ENCODE assay signal across 1 cellular context in the genomic region with DNA sequence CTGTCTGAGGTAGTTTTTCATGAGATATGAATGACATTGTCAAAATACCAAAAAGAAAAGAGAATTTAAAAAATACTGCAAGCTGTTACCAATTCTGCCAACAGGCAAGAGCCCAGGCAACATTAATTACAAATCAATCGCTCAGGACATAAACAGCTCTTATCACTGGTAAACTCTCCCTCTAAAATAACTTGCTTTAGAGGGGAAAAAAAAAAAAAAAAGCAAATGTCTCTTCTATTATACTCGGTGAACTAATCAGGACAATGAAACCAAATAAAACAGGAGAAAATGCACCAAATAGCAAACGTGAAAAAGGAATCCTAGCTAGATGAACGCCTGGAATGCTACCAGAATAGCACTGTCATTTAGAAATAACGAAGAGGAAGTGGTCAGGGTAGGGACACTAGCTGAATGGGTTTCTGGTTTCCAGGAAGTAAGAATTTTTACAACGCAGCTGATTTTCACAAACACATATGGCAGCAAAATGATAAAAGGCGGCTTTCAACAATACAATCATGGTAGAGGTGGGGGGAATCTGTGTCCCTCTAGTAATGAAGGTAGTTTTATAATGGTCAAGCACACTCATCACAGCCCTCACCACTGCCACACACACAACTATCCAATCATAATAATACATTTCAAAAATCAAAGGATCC.
TF ChIP-seq lines count a peak whose summit lies in the region.

No MANE protein-coding gene starts in this region.

TF ChIP-seq in K562, 482 proteins besides CTCF, POLR2A, EP300 and RAD21 (continued from another document and continues in another):
- no peak for TF ChIP-seq SNAPC5 (CRISPR knock-in tag; IDR thresholded peaks at IDR 0.05)
- no peak for TF ChIP-seq MAX (CRISPR knock-in tag; IDR thresholded peaks at IDR 0.05)
- TF ChIP-seq TEAD1 (CRISPR knock-in tag; IDR thresholded peaks at IDR 0.05) = peak; percentile 59 to 93; a peak in 3 of 4 replicates
- TF ChIP-seq RNF2 (IDR thresholded peaks at IDR 0.05) = peak; percentile 42; the same call in 1 of the 2 replicates
- TF ChIP-seq ZBTB7A (IDR thresholded peaks at IDR 0.05; ENCODE audit: borderline replicate concordance, control insufficient read depth, low read depth, low read length) = no peak
- TF ChIP-seq MLLT1 (IDR thresholded peaks at IDR 0.05) = peak; percentile 39 to 58; a peak in 3 of 4 replicates
- no peak; the same call in 1 of the 2 replicates for TF ChIP-seq HDAC2 (IDR thresholded peaks at IDR 0.05)
- no peak for TF ChIP-seq USF1 (CRISPR knock-in tag; IDR thresholded peaks at IDR 0.05)
- TF ChIP-seq SUPT5H (IDR thresholded peaks at IDR 0.05) = peak; percentile 57; the same call in 1 of the 2 replicates
- peak; percentile 66; the same call in 1 of the 2 replicates for TF ChIP-seq SOX6 (IDR thresholded peaks at IDR 0.05)
- no peak for TF ChIP-seq HES1 (IDR thresholded peaks at IDR 0.05; ENCODE audit: low read depth)
- TF ChIP-seq ZNF696 (CRISPR knock-in tag; conservative IDR thresholded peaks at IDR 0.05) = no peak
- no peak for TF ChIP-seq NR2F6 (CRISPR knock-in tag; IDR thresholded peaks at IDR 0.05)
- no peak for TF ChIP-seq EWSR1 (IDR thresholded peaks at IDR 0.05; ENCODE audit: borderline replicate concordance, low read depth, partially characterized antibody)
- TF ChIP-seq FOXK2 (conservative IDR thresholded peaks at IDR 0.05 in 1 of 2, IDR thresholded peaks at IDR 0.05 in 1 of 2; ENCODE audit: low read depth in 2 of 2) = peak; percentile 42 to 65; a peak in 3 of 4 replicates
- no peak for TF ChIP-seq ILK (tag; IDR thresholded peaks at IDR 0.05; ENCODE audit: borderline replicate concordance, low read depth)
- no peak for TF ChIP-seq DMBX1 (CRISPR knock-in tag; IDR thresholded peaks at IDR 0.05; ENCODE audit: borderline replicate concordance)
- TF ChIP-seq, protein P1, sequence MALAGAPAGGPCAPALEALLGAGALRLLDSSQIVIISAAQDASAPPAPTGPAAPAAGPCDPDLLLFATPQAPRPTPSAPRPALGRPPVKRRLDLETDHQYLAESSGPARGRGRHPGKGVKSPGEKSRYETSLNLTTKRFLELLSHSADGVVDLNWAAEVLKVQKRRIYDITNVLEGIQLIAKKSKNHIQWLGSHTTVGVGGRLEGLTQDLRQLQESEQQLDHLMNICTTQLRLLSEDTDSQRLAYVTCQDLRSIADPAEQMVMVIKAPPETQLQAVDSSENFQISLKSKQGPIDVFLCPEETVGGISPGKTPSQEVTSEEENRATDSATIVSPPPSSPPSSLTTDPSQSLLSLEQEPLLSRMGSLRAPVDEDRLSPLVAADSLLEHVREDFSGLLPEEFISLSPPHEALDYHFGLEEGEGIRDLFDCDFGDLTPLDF (CRISPR knock-in tag; IDR thresholded peaks at IDR 0.05) = no peak
- peak; percentile 40; the same call in 1 of the 2 replicates for TF ChIP-seq ZNF589 (CRISPR knock-in tag; IDR thresholded peaks at IDR 0.05; ENCODE audit: low read depth)
- TF ChIP-seq HMG20A (CRISPR knock-in tag; conservative IDR thresholded peaks at IDR 0.05) = no peak
- TF ChIP-seq ZNF408 (CRISPR knock-in tag; IDR thresholded peaks at IDR 0.05; ENCODE audit: low read depth) = no peak
- TF ChIP-seq CHAMP1 (IDR thresholded peaks at IDR 0.05) = no peak
- TF ChIP-seq NCOA6 (IDR thresholded peaks at IDR 0.05) = no peak
- TF ChIP-seq ZNF561 (CRISPR knock-in tag; conservative IDR thresholded peaks at IDR 0.05) = no peak
- TF ChIP-seq CBFA2T3 (IDR thresholded peaks at IDR 0.05) = peak; percentile 68
- TF ChIP-seq ZNF551 (CRISPR knock-in tag; IDR thresholded peaks at IDR 0.05) = no peak
- TF ChIP-seq NR2C2 (CRISPR knock-in tag; IDR thresholded peaks at IDR 0.05) = no peak
- TF ChIP-seq NR2C2 (tag; IDR thresholded peaks at IDR 0.05) = 0 out of 2 replicates have a peak, but pooled peaks have one; percentile 11
- no peak for TF ChIP-seq ZNF76 (CRISPR knock-in tag; IDR thresholded peaks at IDR 0.05; ENCODE audit: borderline replicate concordance)
- TF ChIP-seq YBX1 (IDR thresholded peaks at IDR 0.05) = no peak
- TF ChIP-seq MTF1 (CRISPR knock-in tag; IDR thresholded peaks at IDR 0.05; ENCODE audit: borderline replicate concordance) = no peak
- no peak for TF ChIP-seq GATAD2B (IDR thresholded peaks at IDR 0.05; ENCODE audit: borderline replicate concordance)
- no peak for TF ChIP-seq ZNF253 (CRISPR knock-in tag; conservative IDR thresholded peaks at IDR 0.05)
- no peak for TF ChIP-seq ZNF347 (CRISPR knock-in tag; IDR thresholded peaks at IDR 0.05; ENCODE audit: low read depth)
- TF ChIP-seq ARID1B (IDR thresholded peaks at IDR 0.05) = peak; percentile 79
- no peak for TF ChIP-seq ZNF584 (CRISPR knock-in tag; IDR thresholded peaks at IDR 0.05; ENCODE audit: low read depth)
- TF ChIP-seq NEUROD1 (IDR thresholded peaks at IDR 0.05; ENCODE audit: borderline replicate concordance, low read depth, low read length, partially characterized antibody) = no peak
- no peak for TF ChIP-seq CBFB (CRISPR knock-in tag; IDR thresholded peaks at IDR 0.05)
- no peak for TF ChIP-seq POU5F1 (IDR thresholded peaks at IDR 0.05; ENCODE audit: borderline replicate concordance, low read depth, low read length, partially characterized antibody)
- TF ChIP-seq MAFK (IDR thresholded peaks at IDR 0.05; ENCODE audit: low read length) = peak; percentile 43
- TF ChIP-seq ZNF740 (CRISPR knock-in tag; IDR thresholded peaks at IDR 0.05) = no peak
- no peak for TF ChIP-seq ZNF740 (tag; IDR thresholded peaks at IDR 0.05)
- no peak for TF ChIP-seq SNRNP70 (optimal IDR thresholded peaks at IDR 0.05; ENCODE audit: low read depth, low read length)
- TF ChIP-seq, protein P2, sequence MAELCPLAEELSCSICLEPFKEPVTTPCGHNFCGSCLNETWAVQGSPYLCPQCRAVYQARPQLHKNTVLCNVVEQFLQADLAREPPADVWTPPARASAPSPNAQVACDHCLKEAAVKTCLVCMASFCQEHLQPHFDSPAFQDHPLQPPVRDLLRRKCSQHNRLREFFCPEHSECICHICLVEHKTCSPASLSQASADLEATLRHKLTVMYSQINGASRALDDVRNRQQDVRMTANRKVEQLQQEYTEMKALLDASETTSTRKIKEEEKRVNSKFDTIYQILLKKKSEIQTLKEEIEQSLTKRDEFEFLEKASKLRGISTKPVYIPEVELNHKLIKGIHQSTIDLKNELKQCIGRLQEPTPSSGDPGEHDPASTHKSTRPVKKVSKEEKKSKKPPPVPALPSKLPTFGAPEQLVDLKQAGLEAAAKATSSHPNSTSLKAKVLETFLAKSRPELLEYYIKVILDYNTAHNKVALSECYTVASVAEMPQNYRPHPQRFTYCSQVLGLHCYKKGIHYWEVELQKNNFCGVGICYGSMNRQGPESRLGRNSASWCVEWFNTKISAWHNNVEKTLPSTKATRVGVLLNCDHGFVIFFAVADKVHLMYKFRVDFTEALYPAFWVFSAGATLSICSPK (IDR thresholded peaks at IDR 0.05; ENCODE audit: borderline replicate concordance) = no peak
- peak; percentile 28; the same call in 1 of the 2 replicates for TF ChIP-seq PML (IDR thresholded peaks at IDR 0.05; ENCODE audit: low read length)
- no peak for TF ChIP-seq WHSC1 (IDR thresholded peaks at IDR 0.05; ENCODE audit: low read length)
- TF ChIP-seq, protein P3, sequence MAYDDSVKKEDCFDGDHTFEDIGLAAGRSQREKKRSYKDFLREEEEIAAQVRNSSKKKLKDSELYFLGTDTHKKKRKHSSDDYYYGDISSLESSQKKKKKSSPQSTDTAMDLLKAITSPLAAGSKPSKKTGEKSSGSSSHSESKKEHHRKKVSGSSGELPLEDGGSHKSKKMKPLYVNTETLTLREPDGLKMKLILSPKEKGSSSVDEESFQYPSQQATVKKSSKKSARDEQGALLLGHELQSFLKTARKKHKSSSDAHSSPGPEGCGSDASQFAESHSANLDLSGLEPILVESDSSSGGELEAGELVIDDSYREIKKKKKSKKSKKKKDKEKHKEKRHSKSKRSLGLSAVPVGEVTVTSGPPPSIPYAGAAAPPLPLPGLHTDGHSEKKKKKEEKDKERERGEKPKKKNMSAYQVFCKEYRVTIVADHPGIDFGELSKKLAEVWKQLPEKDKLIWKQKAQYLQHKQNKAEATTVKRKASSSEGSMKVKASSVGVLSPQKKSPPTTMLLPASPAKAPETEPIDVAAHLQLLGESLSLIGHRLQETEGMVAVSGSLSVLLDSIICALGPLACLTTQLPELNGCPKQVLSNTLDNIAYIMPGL (CRISPR knock-in tag; IDR thresholded peaks at IDR 0.05) = no peak
- TF ChIP-seq ESRRA (IDR thresholded peaks at IDR 0.05; ENCODE audit: borderline replicate concordance, low read depth) = no peak
- TF ChIP-seq BDP1 (IDR thresholded peaks at IDR 0.05; ENCODE audit: insufficient read depth, insufficient read length) = no peak
- peak; percentile 34 for TF ChIP-seq POLR2B (IDR thresholded peaks at IDR 0.05; ENCODE audit: low read depth, partially characterized antibody)
- no peak for TF ChIP-seq ZFPM2 (CRISPR knock-in tag; IDR thresholded peaks at IDR 0.05)
- TF ChIP-seq ZNF174 (CRISPR knock-in tag; IDR thresholded peaks at IDR 0.05) = no peak
